Comparison of ENCODE assay signal across 8 cellular contexts in the genomic region with DNA sequence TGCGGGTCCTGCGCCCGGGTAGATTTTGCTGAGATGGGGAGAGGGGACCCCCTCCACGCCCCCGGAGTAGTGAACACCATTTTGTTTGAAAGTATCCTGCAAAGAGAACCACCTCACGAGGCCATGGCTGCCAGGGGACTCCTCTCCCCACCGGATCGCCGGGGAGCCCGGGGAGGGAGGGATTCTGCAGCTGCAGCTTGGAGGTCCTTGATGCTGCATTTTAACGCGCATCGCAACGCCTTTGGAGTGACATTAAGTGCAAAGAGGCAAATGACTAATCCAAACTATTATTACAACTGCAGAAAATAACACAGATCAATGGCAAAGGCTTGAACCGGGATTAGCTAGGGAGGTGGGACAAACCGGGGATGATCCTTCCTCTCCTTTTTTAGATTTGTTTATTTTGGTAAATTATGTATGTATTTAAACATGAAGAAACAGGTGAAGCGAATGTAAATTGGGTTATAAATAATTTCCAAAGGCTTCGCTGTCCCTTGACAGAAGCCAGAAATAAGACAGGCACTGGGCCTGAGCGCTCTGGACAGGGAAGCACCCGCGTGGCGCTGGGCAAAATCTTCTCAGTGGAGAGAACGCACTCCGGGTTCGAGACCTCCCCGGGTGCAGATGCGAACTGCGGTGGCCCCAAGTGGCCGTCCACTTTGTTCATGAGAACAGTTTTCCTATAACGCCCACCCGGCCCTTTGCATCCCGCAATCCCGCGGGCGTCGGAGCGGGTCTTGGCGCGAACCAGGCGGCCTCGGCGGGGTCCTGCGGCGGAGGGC. TPM values are rescaled to one million over a fixed set of nuclear protein-coding genes. Genes with fewer than 3 reads are reported as not detected.
DNase-seq lines count a peak whose midpoint lies in the region; ATAC-seq and TF ChIP-seq lines count a peak whose summit lies in the region.

No MANE protein-coding gene starts in this region.

- intact Hi-C loops in esophagus squamous epithelium (cut with DNase I) (loop anchor here (5.0 kb wide), 1 partner anchor 95 kb away; no protein-coding TSS in a partner anchor), gastrocnemius medialis (cut with DNase I; ENCODE audit: low total_unique reads) (loop anchor here (1.0 kb wide), 2 partner anchors 75 to 95 kb away; no protein-coding TSS in a partner anchor)

- peak overlapping the region in 3 of 4 donors; percentile 14 to 64 (median 44) for H3K4me3 ChIP-seq in esophagus squamous epithelium
- H3K4me3 ChIP-seq in gastrocnemius medialis: peak overlapping the region; percentile 19 to 42 (median 33)

- DNase-seq in NCI-H2107 treated with DMSO at 0.1 percent for 48 hours (lab: John Stamatoyannopoulos, UW; ENCODE audit: unreplicated experiment) (peak; percentile 21), NCI-H2107 (lab: John Stamatoyannopoulos, UW) (no peak), NCI-H774 (lab: John Stamatoyannopoulos, UW) (peak; percentile 28), esophagus squamous epithelium (lab: John Stamatoyannopoulos, UW) (no peak), gastrocnemius medialis (no peak), NCI-H510A (lab: John Stamatoyannopoulos, UW) (no peak)

- H3K4me1 ChIP-seq in esophagus squamous epithelium (peaks cover 25 to 43% (median 27%) of the 10 kb centered on the region in 3 donors), gastrocnemius medialis (peaks cover 7 to 27% of the 10 kb centered on the region in 2 donors)

- TF ChIP-seq CTCF in esophagus squamous epithelium (IDR thresholded peaks at IDR 0.05): no peak
- no peak for TF ChIP-seq CTCF in gastrocnemius medialis (IDR thresholded peaks at IDR 0.05 in 4 of 5, conservative IDR thresholded peaks at IDR 0.05 in 1 of 5)

- in situ Hi-C loops in gastrocnemius medialis (cut with MboI; ENCODE audit: low sequenced_read_pairs in 4 of 4): loop anchor here in 1 of 4 donors (25.0 kb wide), 1 partner anchor 90 kb away; no protein-coding TSS in a partner anchor

- no peaks in the 10 kb centered on the region for H3K9me3 ChIP-seq in esophagus squamous epithelium
- no peaks in the 10 kb centered on the region for H3K9me3 ChIP-seq in gastrocnemius medialis

- H3K27me3 ChIP-seq in esophagus squamous epithelium: peaks cover 38 to 100% (median 41%) of the 10 kb centered on the region in 4 donors
- H3K27me3 ChIP-seq in gastrocnemius medialis: peaks cover 43 to 70% (median 59%) of the 10 kb centered on the region in 3 donors

- TF ChIP-seq POLR2A in esophagus squamous epithelium (IDR thresholded peaks at IDR 0.05) (no peak), gastrocnemius medialis (IDR thresholded peaks at IDR 0.05) (no peak)

- ATAC-seq in gastrocnemius medialis: no peak
- ATAC-seq in GM21367 (IDR thresholded peaks at IDR 0.05; ENCODE audit: unreplicated experiment): no peak
- no peak for ATAC-seq in HG03342 (IDR thresholded peaks at IDR 0.05; ENCODE audit: unreplicated experiment)

- WGBS in esophagus squamous epithelium, 2 donors: 2 to 8% methylated on average over 10 to 33 of the region's 44 CpGs

- H3K27ac ChIP-seq in esophagus squamous epithelium (no peak overlapping the region), gastrocnemius medialis (no peak overlapping the region)

- H3K36me3 ChIP-seq in esophagus squamous epithelium: no peaks in the 10 kb centered on the region
- no peaks in the 10 kb centered on the region for H3K36me3 ChIP-seq in gastrocnemius medialis

RNA-seq across cellular contexts. Expression of gene DPYSL5, which starts 0.9 kb away (rescaled TPM):
- not detected for total RNA-seq in esophagus squamous epithelium
- total RNA-seq in gastrocnemius medialis: not detected

Comparison
In these comparisons a context has a peak if more than half of its experiments do, and no peak if none do; other contexts are left out.
1. DNase-seq: peak in NCI-H2107 treated with DMSO at 0.1 percent for 48 hours (single experiment) and NCI-H774 (single experiment); none in NCI-H2107 (single experiment), esophagus squamous epithelium (single experiment), gastrocnemius medialis (0 of 2) and NCI-H510A (single experiment).